Comparison of ENCODE assay signal across 22 cellular contexts in the genomic region with DNA sequence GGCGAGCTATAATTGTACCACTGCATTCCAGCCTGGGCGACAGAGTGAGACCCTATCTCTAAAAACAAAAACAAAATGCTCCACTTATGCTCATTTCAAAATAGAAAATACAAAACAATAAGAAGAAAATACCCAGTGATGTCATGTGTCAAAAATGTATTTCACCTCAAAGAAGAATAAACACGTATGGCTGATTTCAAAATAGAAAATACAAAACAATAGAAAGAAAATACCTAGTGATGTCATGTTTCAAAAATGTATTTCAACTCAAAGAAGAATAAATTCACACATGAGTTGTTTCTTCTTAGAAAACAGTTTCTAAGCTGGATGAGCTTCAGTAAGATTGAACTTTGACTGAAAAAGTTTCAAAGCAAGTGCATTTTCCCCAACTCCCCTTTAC. TPM values are rescaled to one million over a fixed set of nuclear protein-coding genes. Genes with fewer than 3 reads are reported as not detected.
DNase-seq lines count a peak whose midpoint lies in the region; ATAC-seq, FAIRE-seq and TF ChIP-seq lines count a peak whose summit lies in the region.
"Had no signal": no experiment of that assay in that cellular context is flagged by ENCODE, and none has a peak within 500 bp of the region (broad histone marks: within the 10 kb centered on the region; RNA-seq: fewer than 3 reads in every experiment).

No MANE protein-coding gene starts in this region.

- no peak for FAIRE-seq in bronchial epithelial cell (lab: Jason Lieb, UNC)
- FAIRE-seq: A549, H54, K562 had no signal

- no peaks in the 10 kb centered on the region for H3K36me3 ChIP-seq in bronchial epithelial cell (ENCODE audit: control insufficient read depth, insufficient read depth, low read length)
- H3K36me3 ChIP-seq: Peyer's patch, SJSA1 had no signal

- CTCF ChIA-PET in RWPE1 (lab: Yijun Ruan, JAX) = no interaction called here

- H3K27ac ChIP-seq in RWPE1 = peak overlapping the region; percentile 22; the same call in 1 of the 2 replicates
- H3K27ac ChIP-seq: A549, Peyer's patch, SJSA1 had no signal

- no peaks in the 10 kb centered on the region for H3K27me3 ChIP-seq in bronchial epithelial cell (ENCODE audit: control insufficient read depth, insufficient read depth, low read length)
- H3K27me3 ChIP-seq: Peyer's patch, SJSA1 had no signal

- POLR2A ChIA-PET in RWPE1 (lab: Yijun Ruan, JAX; ENCODE audit: low non-redundant PET) = no interaction called here

- no peak overlapping the region for H3K4me3 ChIP-seq in bronchial epithelial cell (ENCODE audit: low read depth, low read length)
- no peak overlapping the region for H3K4me3 ChIP-seq in fibroblast of pulmonary artery (replicated peaks; ENCODE audit: low read depth, low read length)
- H3K4me3 ChIP-seq: A549, K562, Peyer's patch, SJSA1 had no signal

- TF ChIP-seq CTCF in RWPE1 (conservative IDR thresholded peaks at IDR 0.05; ENCODE audit: low read depth) (no peak), bronchial epithelial cell (IDR thresholded peaks at IDR 0.05; ENCODE audit: insufficient read depth, low read length, severe bottlenecking) (no peak), fibroblast of pulmonary artery (IDR thresholded peaks at IDR 0.05; ENCODE audit: low read length, missing control alignments) (no peak)

- DNase-seq in RWPE1 (ENCODE audit: low spot score) = no peak
- peak; percentile 68 for DNase-seq in bronchial epithelial cell (ENCODE audit: low read depth)
- DNase-seq in fibroblast of pulmonary artery (ENCODE audit: low read depth) = peak; percentile 31
- peak; percentile 38 for DNase-seq in renal cortical epithelial cell (ENCODE audit: low read depth)
- DNase-seq in COR-L47 (lab: John Stamatoyannopoulos, UW) = no peak
- DNase-seq in HUDEP-2 (lab: John Stamatoyannopoulos, UW; ENCODE audit: unreplicated experiment in 76 of 76) = no peak
- DNase-seq: CD4-positive, CD25-positive, alpha-beta regulatory T cell; DMS79; NCI-H1092; NCI-H1436; NCI-H187 treated with DMSO at 0.1 percent for 48 hours; NCI-H2107; NCI-H510A treated with DMSO at 0.1 percent for 48 hours; NCI-H82; Peyer's patch had no signal

- ATAC-seq in GM21381 (IDR thresholded peaks at IDR 0.05; ENCODE audit: unreplicated experiment) = no peak
- ATAC-seq: A549, K562, Right ventricle myocardium inferior had no signal

RNA-seq across cellular contexts. Expression of gene PDCL2, which starts 20.3 kb away (rescaled TPM):
- total RNA-seq in bronchial epithelial cell (not detected in 2 replicates), renal cortical epithelial cell (not detected in 2 replicates)
- total RNA-seq: CD4-positive, CD25-positive, alpha-beta regulatory T cell; OCI-LY7; Peyer's patch; Right ventricle myocardium inferior; SJSA1 had no signal

RNA-seq across cellular contexts. Expression of gene NMU, which starts 23.8 kb away (rescaled TPM):
- 4.2 and 20.4 TPM in 2 replicates for total RNA-seq in bronchial epithelial cell
- 4.0 TPM in 1 of 2 replicates, not detected in the other for total RNA-seq in renal cortical epithelial cell
- total RNA-seq: CD4-positive, CD25-positive, alpha-beta regulatory T cell; OCI-LY7; Peyer's patch; Right ventricle myocardium inferior; SJSA1 had no signal

Comparison
In these comparisons a context has a peak if more than half of its experiments do, and no peak if none do; other contexts are left out.
1. DNase-seq: peak in bronchial epithelial cell (single experiment), fibroblast of pulmonary artery (single experiment) and renal cortical epithelial cell (single experiment); none in RWPE1 (single experiment), COR-L47 (single experiment) and HUDEP-2 (0 of 76).